Comparison of ENCODE assay signal across 8 cellular contexts in genomic region chr9:126721531-126722098, GRCh38.
DNase-seq lines count a peak whose midpoint lies in the region; TF ChIP-seq lines count a peak whose summit lies in the region.

No MANE protein-coding gene starts in this region.

- no peaks in the 10 kb centered on the region for H3K36me3 Mint-ChIP-seq in activated T-helper 1 cell treated with anti-CD3 and anti-CD28 coated beads, Interleukin-12 subunit alpha, Interleukin-12 subunit beta, Interleukin-2, Interleukin-4 antibody, amounts not matched to agents 30 ng/mL and 10 ng/mL and 1 ng/mL, durations not matched to agents 14 hours and 24 hours and 36 hours (ENCODE audit: low read depth)

- H3K4me1 ChIP-seq in urinary bladder (ENCODE audit: insufficient read depth) = peaks cover 2% of the 10 kb centered on the region

- H3K9me3 Mint-ChIP-seq in activated T-helper 1 cell treated with anti-CD3 and anti-CD28 coated beads, Interleukin-12 subunit alpha, Interleukin-12 subunit beta, Interleukin-2, Interleukin-4 antibody, amounts not matched to agents 30 ng/mL and 10 ng/mL and 1 ng/mL, durations not matched to agents 14 hours and 24 hours and 36 hours = no peaks in the 10 kb centered on the region

- peak; percentile 13 for DNase-seq in stimulated activated CD4-positive, alpha-beta T cell treated with anti-CD3 and anti-CD28 coated beads, Interleukin-15, amount 100 ng/mL, for 24 hours
- DNase-seq in stimulated activated CD4-positive, alpha-beta T cell treated with anti-CD3 and anti-CD28 coated beads, Interleukin-4, amount 100 ng/mL, for 1 hour = no peak
- DNase-seq in activated T-helper 1 cell treated with anti-CD3 and anti-CD28 coated beads, Interleukin-12 subunit alpha, Interleukin-12 subunit beta, Interleukin-2, Interleukin-4 antibody, amounts not matched to agents 30 ng/mL and 10 ng/mL and 1 ng/mL, durations not matched to agents 14 hours and 24 hours and 36 hours (ENCODE audit: low spot score) = no peak
- DNase-seq in left kidney (ENCODE audit: low read depth, low spot score) (peak; percentile 25), ureter (ENCODE audit: low spot score) (no peak), GM10266 (ENCODE audit: extremely low spot score) (no peak), NCI-H187 (lab: John Stamatoyannopoulos, UW) (no peak)

- no peak overlapping the region for H3K4me3 ChIP-seq in urinary bladder (ENCODE audit: low read depth, low read length)

- peak overlapping the region; percentile 3 for H3K27ac ChIP-seq in urinary bladder (ENCODE audit: low read depth)

- H3K27me3 Mint-ChIP-seq in activated T-helper 1 cell treated with anti-CD3 and anti-CD28 coated beads, Interleukin-12 subunit alpha, Interleukin-12 subunit beta, Interleukin-2, Interleukin-4 antibody, amounts not matched to agents 30 ng/mL and 10 ng/mL and 1 ng/mL, durations not matched to agents 14 hours and 24 hours and 36 hours (ENCODE audit: insufficient read depth) = peaks cover 13% of the 10 kb centered on the region

- TF ChIP-seq CTCF in GM10266 (IDR thresholded peaks at IDR 0.05; ENCODE audit: control insufficient read depth, insufficient read depth, low read depth, missing control alignments) = no peak

- H3K27ac Mint-ChIP-seq in activated T-helper 1 cell treated with anti-CD3 and anti-CD28 coated beads, Interleukin-12 subunit alpha, Interleukin-12 subunit beta, Interleukin-2, Interleukin-4 antibody, amounts not matched to agents 30 ng/mL and 10 ng/mL and 1 ng/mL, durations not matched to agents 14 hours and 24 hours and 36 hours = peak overlapping the region; percentile 74

- intact Hi-C loops in activated T-helper 1 cell treated with anti-CD3 and anti-CD28 coated beads, Interleukin-12 subunit alpha, Interleukin-12 subunit beta, Interleukin-2, Interleukin-4 antibody, amounts not matched to agents 30 ng/mL and 10 ng/mL and 1 ng/mL, durations not matched to agents 14 hours and 24 hours and 36 hours (cut with micrococcal nuclease) = loop anchor here (1.0 to 2.0 kb wide), 4 partner anchors 16 to 503 kb away; partner anchors contain the start of gene ZBTB34

- H3K4me1 Mint-ChIP-seq in activated T-helper 1 cell treated with anti-CD3 and anti-CD28 coated beads, Interleukin-12 subunit alpha, Interleukin-12 subunit beta, Interleukin-2, Interleukin-4 antibody, amounts not matched to agents 30 ng/mL and 10 ng/mL and 1 ng/mL, durations not matched to agents 14 hours and 24 hours and 36 hours (ENCODE audit: low read depth) = peaks cover 35% of the 10 kb centered on the region

- no peaks in the 10 kb centered on the region for H3K36me3 ChIP-seq in urinary bladder (ENCODE audit: insufficient read depth)

- peak overlapping the region; percentile 67 for H3K4me3 Mint-ChIP-seq in activated T-helper 1 cell treated with anti-CD3 and anti-CD28 coated beads, Interleukin-12 subunit alpha, Interleukin-12 subunit beta, Interleukin-2, Interleukin-4 antibody, amounts not matched to agents 30 ng/mL and 10 ng/mL and 1 ng/mL, durations not matched to agents 14 hours and 24 hours and 36 hours

- 91% methylated on average over 6 of the region's 6 CpGs for WGBS in urinary bladder

Comparison
In these comparisons a context has a peak if more than half of its experiments do, and no peak if none do; other contexts are left out.
1. DNase-seq: peak in stimulated activated CD4-positive, alpha-beta T cell treated with anti-CD3 and anti-CD28 coated beads, Interleukin-15, amount 100 ng/mL, for 24 hours (single experiment) and left kidney (single experiment); none in stimulated activated CD4-positive, alpha-beta T cell treated with anti-CD3 and anti-CD28 coated beads, Interleukin-4, amount 100 ng/mL, for 1 hour (single experiment), activated T-helper 1 cell treated with anti-CD3 and anti-CD28 coated beads, Interleukin-12 subunit alpha, Interleukin-12 subunit beta, Interleukin-2, Interleukin-4 antibody, amounts not matched to agents 30 ng/mL and 10 ng/mL and 1 ng/mL, durations not matched to agents 14 hours and 24 hours and 36 hours (single experiment), ureter (single experiment), GM10266 (single experiment) and NCI-H187 (0 of 2).